Comparison of ENCODE assay signal across 11 cellular contexts in genomic region chr2:96505231-96505889, GRCh38. TPM values are rescaled to one million over a fixed set of nuclear protein-coding genes. Genes with fewer than 3 reads are reported as not detected.
DNase-seq lines count a peak whose midpoint lies in the region; ATAC-seq, FAIRE-seq and TF ChIP-seq lines count a peak whose summit lies in the region.
"Had no signal": no experiment of that assay in that cellular context is flagged by ENCODE, and none has a peak within 500 bp of the region (broad histone marks: within the 10 kb centered on the region; RNA-seq: fewer than 3 reads in every experiment).

Gene NEURL3, minus strand, starts transcription at chr2:96505357. Its CDS starts 71 bp downstream, at chr2:96505286.

- H3K27ac Mint-ChIP-seq in T-helper 1 cell treated with Interleukin-12 subunit alpha and Interleukin-12 subunit beta and Interleukin-4 antibody, amounts not matched to agents 30 μg/mL and 1 μg/mL, for 36 hours = peak within 1 kb of the TSS; percentile 41
- H3K27ac Mint-ChIP-seq: endodermal cell had no signal

- no peak within 1 kb of the TSS for H3K4me3 ChIP-seq in foreskin fibroblast (ENCODE audit: low read depth in 1 of 2, low read length in 2 of 2)
- H3K4me3 ChIP-seq in small intestine (ENCODE audit: low read depth in 1 of 2, low read length in 2 of 2) = no peak within 1 kb of the TSS
- H3K4me3 ChIP-seq in heart left ventricle = no peak within 1 kb of the TSS

- 12 to 49% (median 29%) methylated on average over 9 of the region's 9 CpGs for WGBS in small intestine, 3 donors
- WGBS in heart left ventricle, 4 donors = 60 to 71% (median 64%) methylated on average over 8 to 9 of the region's 9 CpGs

- peak within 1 kb of the TSS; percentile 23 for H3K4me3 Mint-ChIP-seq in T-helper 1 cell treated with Interleukin-12 subunit alpha and Interleukin-12 subunit beta and Interleukin-4 antibody, amounts not matched to agents 30 μg/mL and 1 μg/mL, for 36 hours
- H3K4me3 Mint-ChIP-seq: endodermal cell had no signal

- no peaks in the 10 kb centered on the region for H3K36me3 ChIP-seq in small intestine (ENCODE audit: control insufficient read depth in 2 of 2, insufficient read depth in 2 of 2, low read length in 2 of 2)
- no peaks in the 10 kb centered on the region for H3K36me3 ChIP-seq in heart left ventricle

- TF ChIP-seq CTCF in RWPE1 (conservative IDR thresholded peaks at IDR 0.05; ENCODE audit: low read depth) (no peak), foreskin fibroblast (IDR thresholded peaks at IDR 0.05; ENCODE audit: low read depth, low read length) (no peak), heart left ventricle (IDR thresholded peaks at IDR 0.05) (no peak)

- H3K4me1 Mint-ChIP-seq in T-helper 1 cell treated with Interleukin-12 subunit alpha and Interleukin-12 subunit beta and Interleukin-4 antibody, amounts not matched to agents 30 μg/mL and 1 μg/mL, for 36 hours (ENCODE audit: low read depth) = peaks cover 56% of the 10 kb centered on the region

- DNase-seq in T-helper 1 cell = no peak
- DNase-seq in RWPE1 (ENCODE audit: low spot score) = peak; percentile 83
- DNase-seq in foreskin fibroblast = peak; percentile 37 to 71
- peak; percentile 89 for DNase-seq in small intestine
- no peak for DNase-seq in erythroblast (lab: John Stamatoyannopoulos, UW)
- no peak for DNase-seq in NCI-H82 treated with DMSO at 0.1 percent for 48 hours (lab: John Stamatoyannopoulos, UW; ENCODE audit: unreplicated experiment)
- DNase-seq in heart left ventricle = no peak
- DNase-seq: endodermal cell, NCI-H2171 had no signal

- H3K27ac ChIP-seq in RWPE1 (no peak within 1 kb of the TSS), small intestine (ENCODE audit: low read depth in 1 of 2, low read length in 1 of 2) (peak within 1 kb of the TSS in 1 of 2 donors; percentile 38), heart left ventricle (no peak within 1 kb of the TSS)

- no peaks in the 10 kb centered on the region for H3K36me3 Mint-ChIP-seq in T-helper 1 cell treated with Interleukin-12 subunit alpha and Interleukin-12 subunit beta and Interleukin-4 antibody, amounts not matched to agents 30 μg/mL and 1 μg/mL, for 36 hours (ENCODE audit: low read depth)

- no peaks in the 10 kb centered on the region for H3K9me3 ChIP-seq in small intestine (ENCODE audit: control insufficient read depth, low read depth)
- no peaks in the 10 kb centered on the region for H3K9me3 ChIP-seq in heart left ventricle

- FAIRE-seq in small intestine (lab: Jason Lieb, UNC) = no peak

- peaks cover under 1% of the 10 kb centered on the region for H3K27me3 Mint-ChIP-seq in T-helper 1 cell treated with Interleukin-12 subunit alpha and Interleukin-12 subunit beta and Interleukin-4 antibody, amounts not matched to agents 30 μg/mL and 1 μg/mL, for 36 hours (ENCODE audit: low read depth)

- TF ChIP-seq POLR2A in erythroblast (IDR thresholded peaks at IDR 0.05; ENCODE audit: low read length) (no peak), heart left ventricle (IDR thresholded peaks at IDR 0.05) (no peak)

- peaks cover 0 to 3% of the 10 kb centered on the region in 2 donors for H3K27me3 ChIP-seq in small intestine (ENCODE audit: control insufficient read depth in 2 of 2, insufficient read depth in 2 of 2, low read length in 2 of 2)
- H3K27me3 ChIP-seq in heart left ventricle = peaks cover 0 to 8% (median 5%) of the 10 kb centered on the region in 9 donors

- no peaks in the 10 kb centered on the region for H3K9me3 Mint-ChIP-seq in T-helper 1 cell treated with Interleukin-12 subunit alpha and Interleukin-12 subunit beta and Interleukin-4 antibody, amounts not matched to agents 30 μg/mL and 1 μg/mL, for 36 hours
- H3K9me3 Mint-ChIP-seq: endodermal cell had no signal

- H3K4me1 ChIP-seq in small intestine (ENCODE audit: control insufficient read depth in 2 of 2, insufficient read depth in 1 of 2, low read depth in 1 of 2, low read length in 1 of 2) (peaks cover 0 to 8% of the 10 kb centered on the region in 2 donors), heart left ventricle (peaks cover 0 to 42% (median 24%) of the 10 kb centered on the region in 12 donors)

- ATAC-seq in heart left ventricle = no peak

- POLR2A ChIA-PET in RWPE1 (lab: Yijun Ruan, JAX; ENCODE audit: low non-redundant PET) = interaction anchor here (1.7 kb wide), 1 partner anchor 12 kb away, joined by 6 read pairs; no protein-coding TSS in a partner anchor

- intact Hi-C loops in heart left ventricle (cut with DNase I) = loop anchor here (5.0 to 10.0 kb wide), 8 partner anchors 33 to 371 kb away; partner anchors contain the start of genes ASTL (in 7 of the 10), SNRNP200 (in 3 of the 10) and NCAPH (in 1 of the 10)

- CTCF ChIA-PET in RWPE1 (lab: Yijun Ruan, JAX) = interaction anchor here (0.6 to 2.5 kb wide), 3 partner anchors 45 to 231 kb away, joined by 4 to 15 read pairs (median 4); no protein-coding TSS in a partner anchor

RNA-seq across cellular contexts. Expression of gene NEURL3, which starts in this region (rescaled TPM):
- polyA plus RNA-seq in small intestine (1 to 10 TPM in 2 of 3 donors, under 1 TPM in 1; 0.61 to 6.2 (median 3.1) TPM), heart left ventricle (under 1 TPM in 1 of 2 donors, not detected in 1; 0.07 TPM)
- total RNA-seq in heart left ventricle = under 1 TPM in 2 of 9 donors, not detected in 7; 0.27 to 0.75 TPM
- total RNA-seq: endodermal cell had no signal
- polyA plus RNA-seq: neural cell had no signal

Comparison
In these comparisons a context has a peak if more than half of its experiments do, and no peak if none do; other contexts are left out.
1. DNase-seq: peak in RWPE1 (single experiment), foreskin fibroblast (2 of 2) and small intestine (single experiment); none in T-helper 1 cell (0 of 5), erythroblast (0 of 2), NCI-H82 treated with DMSO at 0.1 percent for 48 hours (single experiment) and heart left ventricle (0 of 5).